ENCODE assay signal across 9 cellular contexts in genomic region chr6:87182321-87182720, GRCh38. TPM values are rescaled to one million over a fixed set of nuclear protein-coding genes. Genes with fewer than 3 reads are reported as not detected.
DNase-seq lines count a peak whose midpoint lies in the region; ATAC-seq and TF ChIP-seq lines count a peak whose summit lies in the region.
"Had no signal": no experiment of that assay in that cellular context is flagged by ENCODE, and none has a peak within 500 bp of the region (broad histone marks: within the 10 kb centered on the region; RNA-seq: fewer than 3 reads in every experiment).

No MANE protein-coding gene starts in this region.

- intact Hi-C loops in prostate gland (cut with DNase I): no loop called here

- no peak for TF ChIP-seq POLR2A in prostate gland (IDR thresholded peaks at IDR 0.05)

- no peaks in the 10 kb centered on the region for H3K9me3 ChIP-seq in prostate gland
- H3K9me3 ChIP-seq: heart right ventricle had no signal

- no peaks in the 10 kb centered on the region for H3K4me1 ChIP-seq in prostate gland (replicated peaks)

- 81% methylated on average over 2 of the region's 2 CpGs for WGBS in prostate gland

- TF ChIP-seq CTCF in prostate gland (IDR thresholded peaks at IDR 0.05): no peak

- no peak overlapping the region for H3K27ac ChIP-seq in prostate gland
- H3K27ac ChIP-seq: heart right ventricle had no signal

- H3K36me3 ChIP-seq in prostate gland: no peaks in the 10 kb centered on the region

- peak; percentile 28 for DNase-seq in stimulated activated naive CD4-positive, alpha-beta T cell treated with Interleukin-2 at 50 U/mL for 16 hours (lab: John Stamatoyannopoulos, UW)
- no peak for DNase-seq in stimulated activated naive CD4-positive, alpha-beta T cell (lab: John Stamatoyannopoulos, UW)
- DNase-seq in prostate gland (ENCODE audit: low spot score) (no peak), LoVo (ENCODE audit: low spot score) (no peak), ecto neural progenitor cell (ENCODE audit: low spot score) (no peak), OCI-M2 (lab: John Stamatoyannopoulos, UW; ENCODE audit: unreplicated experiment) (no peak)
- DNase-seq: heart right ventricle had no signal

- no peaks in the 10 kb centered on the region for H3K27me3 ChIP-seq in prostate gland (replicated peaks; ENCODE audit: insufficient read depth)
- H3K27me3 ChIP-seq: heart right ventricle had no signal

- peak; percentile 48 for ATAC-seq in GM21825 (IDR thresholded peaks at IDR 0.05; ENCODE audit: unreplicated experiment)
- ATAC-seq in HG03457 (IDR thresholded peaks at IDR 0.05; ENCODE audit: unreplicated experiment): peak; percentile 76
- ATAC-seq: heart right ventricle had no signal

- H3K4me3 ChIP-seq in prostate gland: no peak overlapping the region
- H3K4me3 ChIP-seq: heart right ventricle had no signal

RNA-seq across cellular contexts. Expression of gene ZNF292, which starts 27.0 kb away (rescaled TPM):
- 10 to 100 TPM; 28.0 to 49.0 TPM for total RNA-seq in prostate gland
